15 cellular contexts compared by ENCODE assay signal in the genomic region with DNA sequence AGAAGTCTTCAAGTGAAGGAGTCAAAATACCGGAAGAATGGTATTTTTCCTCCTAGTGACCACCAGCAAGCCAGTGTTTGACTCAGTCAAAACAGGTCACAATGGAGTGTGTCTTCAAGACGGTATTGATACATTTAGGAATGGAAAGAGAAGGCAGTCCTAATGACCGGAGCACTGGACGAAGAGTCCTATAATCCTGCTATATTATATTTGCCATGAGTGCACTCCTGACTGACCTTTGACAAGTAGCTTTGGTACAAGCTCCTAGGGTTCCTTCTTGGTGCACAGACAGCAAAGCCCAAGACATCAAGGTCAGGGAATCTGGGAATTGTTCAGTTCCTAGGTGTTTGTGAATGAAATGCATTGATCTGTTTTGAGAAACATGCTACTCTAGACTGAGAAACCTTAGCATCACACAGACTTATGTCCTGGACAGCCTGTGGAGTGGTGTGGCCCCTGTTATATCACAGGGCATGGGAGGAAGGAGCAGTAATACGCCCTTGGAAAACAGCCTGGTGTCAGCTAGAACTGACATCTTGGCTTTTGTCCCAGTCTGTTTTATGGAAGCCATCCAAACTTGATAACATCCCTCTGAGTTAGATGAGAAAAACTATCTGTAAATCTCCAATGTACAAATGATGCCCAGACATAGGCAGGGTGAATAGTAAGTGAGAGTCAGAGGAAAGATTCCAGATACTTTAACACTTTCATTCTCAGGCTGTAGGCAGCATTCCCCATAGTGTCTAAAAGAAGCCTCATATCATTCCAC.
DNase-seq lines count a peak whose midpoint lies in the region; TF ChIP-seq lines count a peak whose summit lies in the region.
"Had no signal": no experiment of that assay in that cellular context is flagged by ENCODE, and none has a peak within 500 bp of the region (broad histone marks: within the 10 kb centered on the region; RNA-seq: fewer than 3 reads in every experiment).

No MANE protein-coding gene starts in this region.

- no peak overlapping the region for H3K4me3 ChIP-seq in fibroblast of mammary gland (ENCODE audit: control insufficient read depth, low read depth, low read length)
- H3K4me3 ChIP-seq: SJSA1 had no signal

- peak; percentile 1 for DNase-seq in NCI-H2029 (lab: John Stamatoyannopoulos, UW)
- DNase-seq in NCI-H2029 treated with DMSO at 0.1 percent for 48 hours (lab: John Stamatoyannopoulos, UW), result no peak
- peak; percentile 24 for DNase-seq in NCI-H69 (lab: John Stamatoyannopoulos, UW)
- DNase-seq in fibroblast of mammary gland (ENCODE audit: low read depth), result peak; percentile 33
- DNase-seq in pons (ENCODE audit: low spot score), result peak; percentile 19
- DNase-seq in central memory CD4-positive, alpha-beta T cell, result no peak
- no peak for DNase-seq in NCI-H1417 treated with DMSO at 0.1 percent for 48 hours (lab: John Stamatoyannopoulos, UW)
- no peak for DNase-seq in NK-92 treated with Interleukin-12 subunit alpha and Interleukin-12 subunit beta, amount 100 ng/mL, for 24 hours (lab: John Stamatoyannopoulos, UW)
- DNase-seq: activated naive CD4-positive, alpha-beta T cell treated with anti-CD3 and anti-CD28 coated beads, Interleukin-2, amount 10 ng/mL, durations not matched to agents 7 days and 5 days; CD8-positive, alpha-beta T cell; cerebellar nuclear complex; GDM1; mesendoderm; NCI-H146 had no signal

- no peak for TF ChIP-seq CTCF in fibroblast of mammary gland (conservative IDR thresholded peaks at IDR 0.05; ENCODE audit: control insufficient read depth, insufficient read depth, low read depth, low read length)

Comparison
In these comparisons a context has a peak if more than half of its experiments do, and no peak if none do; other contexts are left out.
1. DNase-seq: peak in NCI-H2029 (single experiment), NCI-H69 (single experiment), fibroblast of mammary gland (single experiment) and pons (single experiment); none in NCI-H2029 treated with DMSO at 0.1 percent for 48 hours (single experiment), central memory CD4-positive, alpha-beta T cell (single experiment), NCI-H1417 treated with DMSO at 0.1 percent for 48 hours (single experiment) and NK-92 treated with Interleukin-12 subunit alpha and Interleukin-12 subunit beta, amount 100 ng/mL, for 24 hours (single experiment).